In genomic region chr5:109849478-109850088, GRCh38 we compare ENCODE assay signal across 26 cellular contexts.
DNase-seq lines count a peak whose midpoint lies in the region; ATAC-seq, FAIRE-seq and TF ChIP-seq lines count a peak whose summit lies in the region.
"Had no signal": no experiment of that assay in that cellular context is flagged by ENCODE, and none has a peak within 500 bp of the region (broad histone marks: within the 10 kb centered on the region; RNA-seq: fewer than 3 reads in every experiment).

No MANE protein-coding gene starts in this region.

- H3K27me3 ChIP-seq in CD8-positive, alpha-beta T cell (ENCODE audit: insufficient read depth, low read length) = no peaks in the 10 kb centered on the region
- H3K27me3 ChIP-seq: ascending aorta, BE2C, upper lobe of right lung had no signal

- H3K4me1 Mint-ChIP-seq in activated T-cell treated with anti-CD3 and anti-CD28 coated beads, Interleukin-2, amount 50 U/mL, for 24 hours (ENCODE audit: low read depth) = peaks cover 72% of the 10 kb centered on the region
- H3K4me1 Mint-ChIP-seq in CD8-positive, alpha-beta T cell (ENCODE audit: low read depth) = peaks cover 76% of the 10 kb centered on the region
- peaks cover 22% of the 10 kb centered on the region for H3K4me1 Mint-ChIP-seq in activated T-helper 17 cell treated with anti-CD3 and anti-CD28 coated beads, Interleukin-2, amount 50 U/mL, for 72 hours
- H3K4me1 Mint-ChIP-seq in naive thymus-derived CD8-positive, alpha-beta T cell = peaks cover 32 to 72% (median 66%) of the 10 kb centered on the region in 4 donors

- no peak for FAIRE-seq in RCC 7860 (lab: Jason Lieb, UNC)
- FAIRE-seq: GM12878, HTR-8/SVneo, TTC549 had no signal

- ATAC-seq in CD8-positive, alpha-beta T cell = peak; percentile 53
- ATAC-seq in activated T-helper 17 cell treated with anti-CD3 and anti-CD28 coated beads, Interleukin-2, amount 50 U/mL, for 72 hours (replicated peaks) = no peak
- ATAC-seq in naive thymus-derived CD8-positive, alpha-beta T cell = peak; percentile 82 to 86
- no peak for ATAC-seq in HG03139 (IDR thresholded peaks at IDR 0.05; ENCODE audit: unreplicated experiment)
- ATAC-seq: GM12878, left ventricle myocardium superior, sciatic nerve, upper lobe of right lung had no signal

- POLR2A ChIA-PET in CD8-positive, alpha-beta T cell (lab: Charles Lee) = interaction anchor here (1.9 kb wide), 1 partner anchor 10 kb away, joined by 5 read pairs; no protein-coding TSS in a partner anchor
- POLR2A ChIA-PET in naive thymus-derived CD8-positive, alpha-beta T cell (lab: Charles Lee) = interaction anchor here (0.8 to 1.9 kb wide), 6 partner anchors 10 to 889 kb away, joined by 3 to 11 read pairs (median 5); partner anchors contain the start of gene SLC25A46

- TF ChIP-seq CTCF in CD8-positive, alpha-beta T cell (IDR thresholded peaks at IDR 0.05) = no peak

- DNase-seq in activated T-cell treated with anti-CD3 and anti-CD28 coated beads, Interleukin-2, amount 50 U/mL, for 24 hours = no peak
- DNase-seq in activated T-cell treated with anti-CD3 and anti-CD28 coated beads, Interleukin-2, amount 50 U/mL, for 48 hours = no peak
- DNase-seq in CD8-positive, alpha-beta T cell = peak in 2 of 7 experiments; percentile 22 to 60
- peak in 5 of 10 donors; percentile 6 to 63 (median 30) for DNase-seq in naive thymus-derived CD8-positive, alpha-beta T cell
- DNase-seq in NCI-H1092 (lab: John Stamatoyannopoulos, UW) = no peak
- DNase-seq in RCC 7860 (ENCODE audit: low spot score) = no peak
- DNase-seq: activated CD4-positive, CD25-positive, alpha-beta regulatory T cell treated with anti-CD3 and anti-CD28 coated beads, Interleukin-2, amount 50 U/mL, for 72 hours; activated gamma-delta T cell treated with Interleukin-2 at 50 U/mL for 16 hours; BE2C; islet precursor cell; Karpas-422; left ventricle myocardium superior; midbrain; NCI-H1930; NCI-H526; posterior cingulate gyrus; SHP77 treated with DMSO at 0.1 percent for 48 hours; upper lobe of right lung had no signal

- peaks cover 73% of the 10 kb centered on the region for H3K4me1 ChIP-seq in CD8-positive, alpha-beta T cell (ENCODE audit: insufficient read depth, low read length)
- H3K4me1 ChIP-seq: ascending aorta, BE2C, upper lobe of right lung had no signal

- no peak overlapping the region for H3K4me3 Mint-ChIP-seq in activated T-cell treated with anti-CD3 and anti-CD28 coated beads, Interleukin-2, amount 50 U/mL, for 24 hours
- peak overlapping the region; percentile 43 for H3K4me3 Mint-ChIP-seq in CD8-positive, alpha-beta T cell
- H3K4me3 Mint-ChIP-seq in activated T-helper 17 cell treated with anti-CD3 and anti-CD28 coated beads, Interleukin-2, amount 50 U/mL, for 72 hours = peak overlapping the region; percentile 6
- H3K4me3 Mint-ChIP-seq in naive thymus-derived CD8-positive, alpha-beta T cell = peak overlapping the region; percentile 39 to 81 (median 58)
- H3K4me3 Mint-ChIP-seq: dendritic cell treated with granulocyte-macrophage colony-stimulating factor and Interleukin-4, amounts not matched to agents 40 ng/mL and 50 ng/mL, for 4 days had no signal

- H3K9me3 ChIP-seq in CD8-positive, alpha-beta T cell (ENCODE audit: low read length) = no peaks in the 10 kb centered on the region
- H3K9me3 ChIP-seq: ascending aorta, BE2C, upper lobe of right lung had no signal

- no peaks in the 10 kb centered on the region for H3K27me3 Mint-ChIP-seq in activated T-cell treated with anti-CD3 and anti-CD28 coated beads, Interleukin-2, amount 50 U/mL, for 24 hours
- no peaks in the 10 kb centered on the region for H3K27me3 Mint-ChIP-seq in CD8-positive, alpha-beta T cell (ENCODE audit: low read depth)
- no peaks in the 10 kb centered on the region for H3K27me3 Mint-ChIP-seq in activated T-helper 17 cell treated with anti-CD3 and anti-CD28 coated beads, Interleukin-2, amount 50 U/mL, for 72 hours
- H3K27me3 Mint-ChIP-seq in naive thymus-derived CD8-positive, alpha-beta T cell = no peaks in the 10 kb centered on the region
- H3K27me3 Mint-ChIP-seq: dendritic cell treated with granulocyte-macrophage colony-stimulating factor and Interleukin-4, amounts not matched to agents 40 ng/mL and 50 ng/mL, for 4 days had no signal

- CTCF ChIA-PET in CD8-positive, alpha-beta T cell (lab: Charles Lee) = interaction anchor here (1.0 kb wide), 1 partner anchor 72 kb away, joined by 4 read pairs; no protein-coding TSS in a partner anchor

- H3K36me3 Mint-ChIP-seq in activated T-cell treated with anti-CD3 and anti-CD28 coated beads, Interleukin-2, amount 50 U/mL, for 24 hours (ENCODE audit: low read depth) = peaks cover 90% of the 10 kb centered on the region
- peaks cover 61% of the 10 kb centered on the region for H3K36me3 Mint-ChIP-seq in CD8-positive, alpha-beta T cell
- peaks cover 73% of the 10 kb centered on the region for H3K36me3 Mint-ChIP-seq in activated T-helper 17 cell treated with anti-CD3 and anti-CD28 coated beads, Interleukin-2, amount 50 U/mL, for 72 hours (ENCODE audit: low read depth)
- H3K36me3 Mint-ChIP-seq in naive thymus-derived CD8-positive, alpha-beta T cell = peaks cover 29 to 54% (median 48%) of the 10 kb centered on the region in 3 donors

- H3K9me3 Mint-ChIP-seq in activated T-cell treated with anti-CD3 and anti-CD28 coated beads, Interleukin-2, amount 50 U/mL, for 24 hours = peaks cover 15% of the 10 kb centered on the region
- peaks cover 7% of the 10 kb centered on the region for H3K9me3 Mint-ChIP-seq in CD8-positive, alpha-beta T cell
- H3K9me3 Mint-ChIP-seq in activated T-helper 17 cell treated with anti-CD3 and anti-CD28 coated beads, Interleukin-2, amount 50 U/mL, for 72 hours = peaks cover 13% of the 10 kb centered on the region
- peaks cover 0 to 17% (median 0%) of the 10 kb centered on the region in 9 donors for H3K9me3 Mint-ChIP-seq in naive thymus-derived CD8-positive, alpha-beta T cell
- H3K9me3 Mint-ChIP-seq: dendritic cell treated with granulocyte-macrophage colony-stimulating factor and Interleukin-4, amounts not matched to agents 40 ng/mL and 50 ng/mL, for 4 days had no signal

- H3K27ac ChIP-seq in CD8-positive, alpha-beta T cell (ENCODE audit: low read depth, low read length) = peak overlapping the region; percentile 30
- H3K27ac ChIP-seq: ascending aorta, upper lobe of right lung had no signal

- peak overlapping the region; percentile 80 for H3K27ac Mint-ChIP-seq in activated T-cell treated with anti-CD3 and anti-CD28 coated beads, Interleukin-2, amount 50 U/mL, for 24 hours
- peak overlapping the region; percentile 91 for H3K27ac Mint-ChIP-seq in CD8-positive, alpha-beta T cell
- H3K27ac Mint-ChIP-seq in activated T-helper 17 cell treated with anti-CD3 and anti-CD28 coated beads, Interleukin-2, amount 50 U/mL, for 72 hours = peak overlapping the region; percentile 41
- peak overlapping the region; percentile 82 to 95 (median 88) for H3K27ac Mint-ChIP-seq in naive thymus-derived CD8-positive, alpha-beta T cell
- H3K27ac Mint-ChIP-seq: dendritic cell treated with granulocyte-macrophage colony-stimulating factor and Interleukin-4, amounts not matched to agents 40 ng/mL and 50 ng/mL, for 4 days had no signal

- intact Hi-C loops in CD8-positive, alpha-beta T cell (cut with DNase I, micrococcal nuclease) = loop anchor here (5.0 kb wide), 2 partner anchors 37 to 157 kb away; no protein-coding TSS in a partner anchor

- H3K4me3 ChIP-seq in CD8-positive, alpha-beta T cell (ENCODE audit: low read depth, low read length) = peak overlapping the region; percentile 17
- H3K4me3 ChIP-seq: ascending aorta, GM12878, upper lobe of right lung had no signal

- peaks cover 4% of the 10 kb centered on the region for H3K36me3 ChIP-seq in CD8-positive, alpha-beta T cell (ENCODE audit: insufficient read depth, low read length)
- H3K36me3 ChIP-seq: BE2C had no signal

Comparison
In these comparisons a context has a peak if more than half of its experiments do, and no peak if none do; other contexts are left out.
1. H3K27ac Mint-ChIP-seq: peak in every context shown above with its lines; median percentile 91 in CD8-positive, alpha-beta T cell; 88 in naive thymus-derived CD8-positive, alpha-beta T cell; 80 in activated T-cell treated with anti-CD3 and anti-CD28 coated beads, Interleukin-2, amount 50 U/mL, for 24 hours; 41 in activated T-helper 17 cell treated with anti-CD3 and anti-CD28 coated beads, Interleukin-2, amount 50 U/mL, for 72 hours.
2. ATAC-seq: peak in CD8-positive, alpha-beta T cell (single experiment) and naive thymus-derived CD8-positive, alpha-beta T cell (2 of 2); none in activated T-helper 17 cell treated with anti-CD3 and anti-CD28 coated beads, Interleukin-2, amount 50 U/mL, for 72 hours (single experiment) and HG03139 (single experiment).